Comparison of ENCODE assay signal across 1 cellular context in the genomic region with DNA sequence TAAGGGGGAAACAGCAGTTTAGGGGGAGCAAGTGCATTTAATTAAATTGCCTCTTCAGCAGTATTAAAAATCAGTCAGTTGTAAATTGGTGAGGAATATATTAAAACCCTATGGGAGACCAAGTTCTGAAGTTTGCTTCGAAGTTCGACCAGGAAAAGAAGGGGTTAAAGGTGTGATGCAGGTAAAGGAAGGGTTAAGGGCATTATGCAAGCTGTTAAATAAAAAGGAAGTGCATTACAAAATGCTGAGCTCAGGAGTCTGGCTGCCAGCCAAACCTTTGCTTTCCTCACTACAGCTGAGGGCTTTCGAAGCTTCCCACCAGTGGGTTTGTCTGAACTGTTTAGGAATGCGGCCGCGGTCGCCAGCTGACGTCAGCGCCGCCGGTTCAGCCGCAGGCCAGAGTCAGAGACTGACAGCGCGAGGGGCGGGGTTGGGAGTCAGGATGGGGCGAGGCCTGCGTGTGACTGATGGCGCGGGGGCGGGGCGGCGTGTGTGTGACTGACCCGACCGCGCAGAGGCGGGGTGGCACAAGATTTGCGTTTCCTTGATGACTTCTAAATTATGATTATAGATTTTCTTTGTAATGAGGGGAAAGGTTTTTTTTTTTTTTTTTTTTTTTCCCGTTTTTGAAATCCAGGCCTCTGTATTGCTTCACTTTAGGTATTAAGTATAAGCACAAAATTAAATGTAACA.
TF ChIP-seq lines count a peak whose summit lies in the region.

No MANE protein-coding gene starts in this region.

TF ChIP-seq in K562, 482 proteins besides CTCF, POLR2A, EP300 and RAD21 (continued from another document and continues in another):
- TF ChIP-seq HMGN3 (IDR thresholded peaks at IDR 0.05; ENCODE audit: borderline replicate concordance, extremely low read depth, insufficient read length, low read depth, low read length) (peak; percentile 97), XRCC4 (IDR thresholded peaks at IDR 0.05; ENCODE audit: extremely low read depth, insufficient read depth, insufficient read length) (no peak), NR1H2 (CRISPR knock-in tag; IDR thresholded peaks at IDR 0.05) (no peak), POU5F1 (IDR thresholded peaks at IDR 0.05; ENCODE audit: borderline replicate concordance, low read depth, low read length, partially characterized antibody) (no peak), ZNF274 (IDR thresholded peaks at IDR 0.05; ENCODE audit: borderline replicate concordance, low read depth, low read length) (no peak), POLR2AphosphoS2 (IDR thresholded peaks at IDR 0.05; ENCODE audit: low read length) (no peak), ZNF780A (CRISPR knock-in tag; IDR thresholded peaks at IDR 0.05) (no peak), CREB1 (IDR thresholded peaks at IDR 0.05) (peak; percentile 89), CREB1 (CRISPR knock-in tag; IDR thresholded peaks at IDR 0.05) (peak; percentile 89), ZNF311 (CRISPR knock-in tag; IDR thresholded peaks at IDR 0.05) (no peak), ETS2 (tag; IDR thresholded peaks at IDR 0.05; ENCODE audit: borderline replicate concordance, poor library complexity, severe bottlenecking) (no peak), ELF4 (CRISPR knock-in tag; IDR thresholded peaks at IDR 0.05) (no peak), CHD2 (IDR thresholded peaks at IDR 0.05; ENCODE audit: low read depth, low read length) (no peak), ZSCAN32 (CRISPR knock-in tag; IDR thresholded peaks at IDR 0.05) (no peak), ZNF57 (CRISPR knock-in tag; IDR thresholded peaks at IDR 0.05) (no peak), RCOR1 (IDR thresholded peaks at IDR 0.05; ENCODE audit: borderline replicate concordance in 1 of 2, low read depth in 2 of 2, low read length in 2 of 2) (peak in 1 of 2 experiments; percentile 54; a peak in 2 of 4 replicates), RHOXF2B (CRISPR knock-in tag; conservative IDR thresholded peaks at IDR 0.05) (no peak), ZNF282 (CRISPR knock-in tag; IDR thresholded peaks at IDR 0.05) (no peak), LARP7 (IDR thresholded peaks at IDR 0.05) (no peak), MEIS2 (IDR thresholded peaks at IDR 0.05; ENCODE audit: partially characterized antibody) (peak; percentile 90), ZNF239 (CRISPR knock-in tag; IDR thresholded peaks at IDR 0.05) (peak; percentile 17; the same call in 1 of the 2 replicates), NR2C2 (CRISPR knock-in tag; IDR thresholded peaks at IDR 0.05) (no peak), NR2C2 (tag; IDR thresholded peaks at IDR 0.05) (peak; percentile 79), ZNF584 (CRISPR knock-in tag; IDR thresholded peaks at IDR 0.05; ENCODE audit: low read depth) (no peak), CREBBP (IDR thresholded peaks at IDR 0.05; ENCODE audit: low read depth, low read length) (no peak), STAT5A (IDR thresholded peaks at IDR 0.05; ENCODE audit: borderline replicate concordance, low read length) (no peak; the same call in 1 of the 2 replicates), TSC22D4 (tag; IDR thresholded peaks at IDR 0.05) (no peak), PTRF (tag; IDR thresholded peaks at IDR 0.05) (no peak), SMARCE1 (IDR thresholded peaks at IDR 0.05) (peak; percentile 86), TCF7L2 (IDR thresholded peaks at IDR 0.05; ENCODE audit: low read depth, low read length) (peak; percentile 55; the same call in 1 of the 2 replicates), MBD2 (IDR thresholded peaks at IDR 0.05; ENCODE audit: borderline replicate concordance, low read depth) (peak; percentile 57; the same call in 1 of the 2 replicates), ETV6 (IDR thresholded peaks at IDR 0.05; ENCODE audit: borderline replicate concordance in 1 of 2, low read depth in 2 of 2, low read length in 1 of 2) (peak in 1 of 2 experiments; percentile 43; a peak in 2 of 4 replicates), ETV6 (CRISPR knock-in tag; IDR thresholded peaks at IDR 0.05; ENCODE audit: borderline replicate concordance) (no peak), TAF9B (IDR thresholded peaks at IDR 0.05; ENCODE audit: partially characterized antibody) (peak; percentile 99), POLR2G (IDR thresholded peaks at IDR 0.05; ENCODE audit: low read depth, low read length) (0 out of 2 replicates have a peak, but pooled peaks have one; percentile 33), LEF1 (IDR thresholded peaks at IDR 0.05) (peak; percentile 59; the same call in 1 of the 2 replicates), SMAD3 (CRISPR knock-in tag; conservative IDR thresholded peaks at IDR 0.05) (no peak)
- TF ChIP-seq, protein P1, sequence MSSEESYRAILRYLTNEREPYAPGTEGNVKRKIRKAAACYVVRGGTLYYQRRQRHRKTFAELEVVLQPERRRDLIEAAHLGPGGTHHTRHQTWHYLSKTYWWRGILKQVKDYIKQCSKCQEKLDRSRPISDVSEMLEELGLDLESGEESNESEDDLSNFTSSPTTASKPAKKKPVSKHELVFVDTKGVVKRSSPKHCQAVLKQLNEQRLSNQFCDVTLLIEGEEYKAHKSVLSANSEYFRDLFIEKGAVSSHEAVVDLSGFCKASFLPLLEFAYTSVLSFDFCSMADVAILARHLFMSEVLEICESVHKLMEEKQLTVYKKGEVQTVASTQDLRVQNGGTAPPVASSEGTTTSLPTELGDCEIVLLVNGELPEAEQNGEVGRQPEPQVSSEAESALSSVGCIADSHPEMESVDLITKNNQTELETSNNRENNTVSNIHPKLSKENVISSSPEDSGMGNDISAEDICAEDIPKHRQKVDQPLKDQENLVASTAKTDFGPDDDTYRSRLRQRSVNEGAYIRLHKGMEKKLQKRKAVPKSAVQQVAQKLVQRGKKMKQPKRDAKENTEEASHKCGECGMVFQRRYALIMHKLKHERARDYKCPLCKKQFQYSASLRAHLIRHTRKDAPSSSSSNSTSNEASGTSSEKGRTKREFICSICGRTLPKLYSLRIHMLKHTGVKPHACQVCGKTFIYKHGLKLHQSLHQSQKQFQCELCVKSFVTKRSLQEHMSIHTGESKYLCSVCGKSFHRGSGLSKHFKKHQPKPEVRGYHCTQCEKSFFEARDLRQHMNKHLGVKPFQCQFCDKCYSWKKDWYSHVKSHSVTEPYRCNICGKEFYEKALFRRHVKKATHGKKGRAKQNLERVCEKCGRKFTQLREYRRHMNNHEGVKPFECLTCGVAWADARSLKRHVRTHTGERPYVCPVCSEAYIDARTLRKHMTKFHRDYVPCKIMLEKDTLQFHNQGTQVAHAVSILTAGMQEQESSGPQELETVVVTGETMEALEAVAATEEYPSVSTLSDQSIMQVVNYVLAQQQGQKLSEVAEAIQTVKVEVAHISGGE (CRISPR knock-in tag; IDR thresholded peaks at IDR 0.05) = no peak
- TF ChIP-seq, protein P2, sequence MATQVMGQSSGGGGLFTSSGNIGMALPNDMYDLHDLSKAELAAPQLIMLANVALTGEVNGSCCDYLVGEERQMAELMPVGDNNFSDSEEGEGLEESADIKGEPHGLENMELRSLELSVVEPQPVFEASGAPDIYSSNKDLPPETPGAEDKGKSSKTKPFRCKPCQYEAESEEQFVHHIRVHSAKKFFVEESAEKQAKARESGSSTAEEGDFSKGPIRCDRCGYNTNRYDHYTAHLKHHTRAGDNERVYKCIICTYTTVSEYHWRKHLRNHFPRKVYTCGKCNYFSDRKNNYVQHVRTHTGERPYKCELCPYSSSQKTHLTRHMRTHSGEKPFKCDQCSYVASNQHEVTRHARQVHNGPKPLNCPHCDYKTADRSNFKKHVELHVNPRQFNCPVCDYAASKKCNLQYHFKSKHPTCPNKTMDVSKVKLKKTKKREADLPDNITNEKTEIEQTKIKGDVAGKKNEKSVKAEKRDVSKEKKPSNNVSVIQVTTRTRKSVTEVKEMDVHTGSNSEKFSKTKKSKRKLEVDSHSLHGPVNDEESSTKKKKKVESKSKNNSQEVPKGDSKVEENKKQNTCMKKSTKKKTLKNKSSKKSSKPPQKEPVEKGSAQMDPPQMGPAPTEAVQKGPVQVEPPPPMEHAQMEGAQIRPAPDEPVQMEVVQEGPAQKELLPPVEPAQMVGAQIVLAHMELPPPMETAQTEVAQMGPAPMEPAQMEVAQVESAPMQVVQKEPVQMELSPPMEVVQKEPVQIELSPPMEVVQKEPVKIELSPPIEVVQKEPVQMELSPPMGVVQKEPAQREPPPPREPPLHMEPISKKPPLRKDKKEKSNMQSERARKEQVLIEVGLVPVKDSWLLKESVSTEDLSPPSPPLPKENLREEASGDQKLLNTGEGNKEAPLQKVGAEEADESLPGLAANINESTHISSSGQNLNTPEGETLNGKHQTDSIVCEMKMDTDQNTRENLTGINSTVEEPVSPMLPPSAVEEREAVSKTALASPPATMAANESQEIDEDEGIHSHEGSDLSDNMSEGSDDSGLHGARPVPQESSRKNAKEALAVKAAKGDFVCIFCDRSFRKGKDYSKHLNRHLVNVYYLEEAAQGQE (CRISPR knock-in tag; IDR thresholded peaks at IDR 0.05; ENCODE audit: low read depth) = no peak
- TF ChIP-seq, protein P3, sequence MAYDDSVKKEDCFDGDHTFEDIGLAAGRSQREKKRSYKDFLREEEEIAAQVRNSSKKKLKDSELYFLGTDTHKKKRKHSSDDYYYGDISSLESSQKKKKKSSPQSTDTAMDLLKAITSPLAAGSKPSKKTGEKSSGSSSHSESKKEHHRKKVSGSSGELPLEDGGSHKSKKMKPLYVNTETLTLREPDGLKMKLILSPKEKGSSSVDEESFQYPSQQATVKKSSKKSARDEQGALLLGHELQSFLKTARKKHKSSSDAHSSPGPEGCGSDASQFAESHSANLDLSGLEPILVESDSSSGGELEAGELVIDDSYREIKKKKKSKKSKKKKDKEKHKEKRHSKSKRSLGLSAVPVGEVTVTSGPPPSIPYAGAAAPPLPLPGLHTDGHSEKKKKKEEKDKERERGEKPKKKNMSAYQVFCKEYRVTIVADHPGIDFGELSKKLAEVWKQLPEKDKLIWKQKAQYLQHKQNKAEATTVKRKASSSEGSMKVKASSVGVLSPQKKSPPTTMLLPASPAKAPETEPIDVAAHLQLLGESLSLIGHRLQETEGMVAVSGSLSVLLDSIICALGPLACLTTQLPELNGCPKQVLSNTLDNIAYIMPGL (CRISPR knock-in tag; IDR thresholded peaks at IDR 0.05) = no peak
- TF ChIP-seq, protein P4, sequence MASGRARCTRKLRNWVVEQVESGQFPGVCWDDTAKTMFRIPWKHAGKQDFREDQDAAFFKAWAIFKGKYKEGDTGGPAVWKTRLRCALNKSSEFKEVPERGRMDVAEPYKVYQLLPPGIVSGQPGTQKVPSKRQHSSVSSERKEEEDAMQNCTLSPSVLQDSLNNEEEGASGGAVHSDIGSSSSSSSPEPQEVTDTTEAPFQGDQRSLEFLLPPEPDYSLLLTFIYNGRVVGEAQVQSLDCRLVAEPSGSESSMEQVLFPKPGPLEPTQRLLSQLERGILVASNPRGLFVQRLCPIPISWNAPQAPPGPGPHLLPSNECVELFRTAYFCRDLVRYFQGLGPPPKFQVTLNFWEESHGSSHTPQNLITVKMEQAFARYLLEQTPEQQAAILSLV (tag; IDR thresholded peaks at IDR 0.05) = peak; percentile 58; the same call in 1 of the 2 replicates
- TF ChIP-seq, protein P5, sequence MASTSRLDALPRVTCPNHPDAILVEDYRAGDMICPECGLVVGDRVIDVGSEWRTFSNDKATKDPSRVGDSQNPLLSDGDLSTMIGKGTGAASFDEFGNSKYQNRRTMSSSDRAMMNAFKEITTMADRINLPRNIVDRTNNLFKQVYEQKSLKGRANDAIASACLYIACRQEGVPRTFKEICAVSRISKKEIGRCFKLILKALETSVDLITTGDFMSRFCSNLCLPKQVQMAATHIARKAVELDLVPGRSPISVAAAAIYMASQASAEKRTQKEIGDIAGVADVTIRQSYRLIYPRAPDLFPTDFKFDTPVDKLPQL (IDR thresholded peaks at IDR 0.05; ENCODE audit: extremely low read depth, insufficient read length) = no peak
- TF ChIP-seq, protein P6, sequence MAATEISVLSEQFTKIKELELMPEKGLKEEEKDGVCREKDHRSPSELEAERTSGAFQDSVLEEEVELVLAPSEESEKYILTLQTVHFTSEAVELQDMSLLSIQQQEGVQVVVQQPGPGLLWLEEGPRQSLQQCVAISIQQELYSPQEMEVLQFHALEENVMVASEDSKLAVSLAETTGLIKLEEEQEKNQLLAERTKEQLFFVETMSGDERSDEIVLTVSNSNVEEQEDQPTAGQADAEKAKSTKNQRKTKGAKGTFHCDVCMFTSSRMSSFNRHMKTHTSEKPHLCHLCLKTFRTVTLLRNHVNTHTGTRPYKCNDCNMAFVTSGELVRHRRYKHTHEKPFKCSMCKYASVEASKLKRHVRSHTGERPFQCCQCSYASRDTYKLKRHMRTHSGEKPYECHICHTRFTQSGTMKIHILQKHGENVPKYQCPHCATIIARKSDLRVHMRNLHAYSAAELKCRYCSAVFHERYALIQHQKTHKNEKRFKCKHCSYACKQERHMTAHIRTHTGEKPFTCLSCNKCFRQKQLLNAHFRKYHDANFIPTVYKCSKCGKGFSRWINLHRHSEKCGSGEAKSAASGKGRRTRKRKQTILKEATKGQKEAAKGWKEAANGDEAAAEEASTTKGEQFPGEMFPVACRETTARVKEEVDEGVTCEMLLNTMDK (IDR thresholded peaks at IDR 0.05; ENCODE audit: borderline replicate concordance, insufficient read depth, low read depth, low read length, poor library complexity, severe bottlenecking) = no peak
- TF ChIP-seq, protein P7, sequence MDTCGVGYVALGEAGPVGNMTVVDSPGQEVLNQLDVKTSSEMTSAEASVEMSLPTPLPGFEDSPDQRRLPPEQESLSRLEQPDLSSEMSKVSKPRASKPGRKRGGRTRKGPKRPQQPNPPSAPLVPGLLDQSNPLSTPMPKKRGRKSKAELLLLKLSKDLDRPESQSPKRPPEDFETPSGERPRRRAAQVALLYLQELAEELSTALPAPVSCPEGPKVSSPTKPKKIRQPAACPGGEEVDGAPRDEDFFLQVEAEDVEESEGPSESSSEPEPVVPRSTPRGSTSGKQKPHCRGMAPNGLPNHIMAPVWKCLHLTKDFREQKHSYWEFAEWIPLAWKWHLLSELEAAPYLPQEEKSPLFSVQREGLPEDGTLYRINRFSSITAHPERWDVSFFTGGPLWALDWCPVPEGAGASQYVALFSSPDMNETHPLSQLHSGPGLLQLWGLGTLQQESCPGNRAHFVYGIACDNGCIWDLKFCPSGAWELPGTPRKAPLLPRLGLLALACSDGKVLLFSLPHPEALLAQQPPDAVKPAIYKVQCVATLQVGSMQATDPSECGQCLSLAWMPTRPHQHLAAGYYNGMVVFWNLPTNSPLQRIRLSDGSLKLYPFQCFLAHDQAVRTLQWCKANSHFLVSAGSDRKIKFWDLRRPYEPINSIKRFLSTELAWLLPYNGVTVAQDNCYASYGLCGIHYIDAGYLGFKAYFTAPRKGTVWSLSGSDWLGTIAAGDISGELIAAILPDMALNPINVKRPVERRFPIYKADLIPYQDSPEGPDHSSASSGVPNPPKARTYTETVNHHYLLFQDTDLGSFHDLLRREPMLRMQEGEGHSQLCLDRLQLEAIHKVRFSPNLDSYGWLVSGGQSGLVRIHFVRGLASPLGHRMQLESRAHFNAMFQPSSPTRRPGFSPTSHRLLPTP (IDR thresholded peaks at IDR 0.05; ENCODE audit: borderline replicate concordance, extremely low read depth, insufficient read length) = no peak
- TF ChIP-seq, protein P8, sequence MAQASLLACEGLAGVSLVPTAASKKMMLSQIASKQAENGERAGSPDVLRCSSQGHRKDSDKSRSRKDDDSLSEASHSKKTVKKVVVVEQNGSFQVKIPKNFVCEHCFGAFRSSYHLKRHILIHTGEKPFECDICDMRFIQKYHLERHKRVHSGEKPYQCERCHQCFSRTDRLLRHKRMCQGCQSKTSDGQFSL (CRISPR knock-in tag; IDR thresholded peaks at IDR 0.05) = no peak
- TF ChIP-seq, protein P8 (tag; IDR thresholded peaks at IDR 0.05) = no peak
